22 cellular contexts compared by ENCODE assay signal in genomic region chr5:126589536-126590297, GRCh38.
"Had no signal": no experiment of that assay in that cellular context is flagged by ENCODE, and none has a peak within 500 bp of the region (broad histone marks: within the 10 kb centered on the region; RNA-seq: fewer than 3 reads in every experiment).

No MANE protein-coding gene starts in this region.

- H3K27me3 ChIP-seq: SJSA1 had no signal

- H3K9me3 Mint-ChIP-seq: IgD-negative memory B cell had no signal

- H3K4me3 Mint-ChIP-seq: IgD-negative memory B cell had no signal

- H3K27ac Mint-ChIP-seq: IgD-negative memory B cell had no signal

- H3K9me3 ChIP-seq: SJSA1 had no signal

- DNase-seq: Kasumi-1, MM.1S, NCI-H1092 treated with DMSO at 0.1 percent for 48 hours, NCI-H1417, NCI-H1436 treated with DMSO at 0.1 percent for 48 hours, NCI-H1694, NCI-H187 treated with DMSO at 0.1 percent for 48 hours, NCI-H2029 treated with DMSO at 0.1 percent for 48 hours, NCI-H226, NCI-H446, NCI-H510A, NCI-H524 treated with DMSO at 0.1 percent for 48 hours, NCI-H69, NCI-H774, Right ventricle myocardium superior, RPMI8226, SIG-M5 had no signal

- H3K4me3 ChIP-seq: K562, SJSA1, SK-N-MC had no signal

- H3K27ac ChIP-seq: KMS-11, SJSA1, SK-N-MC had no signal

- H3K36me3 Mint-ChIP-seq: IgD-negative memory B cell had no signal

- H3K4me2 ChIP-seq: KMS-11 had no signal

- H3K9ac ChIP-seq: KMS-11 had no signal
